ENCODE assay signal across 18 cellular contexts in genomic region chr20:63106765-63107448, GRCh38.
DNase-seq lines count a peak whose midpoint lies in the region; ATAC-seq, FAIRE-seq and TF ChIP-seq lines count a peak whose summit lies in the region.
"Had no signal": no experiment of that assay in that cellular context is flagged by ENCODE, and none has a peak within 500 bp of the region (broad histone marks: within the 10 kb centered on the region; RNA-seq: fewer than 3 reads in every experiment).

No MANE protein-coding gene starts in this region.

- no peak overlapping the region for H3K56ac ChIP-seq in IMR-90 (ENCODE audit: extremely low read depth, insufficient read depth, low read length)

- no peak overlapping the region for H2BK5ac ChIP-seq in IMR-90 (ENCODE audit: low read depth, low read length, poor library complexity, severe bottlenecking)

- no peaks in the 10 kb centered on the region; the same call in 1 of the 2 replicates for H3K27me3 ChIP-seq in IMR-90 (ENCODE audit: control insufficient read depth, insufficient read depth, low read length)
- peaks cover 9 to 49% of the 10 kb centered on the region in 2 experiments; a peak in 4 of 5 replicates for H3K27me3 ChIP-seq in HepG2 (ENCODE audit: control insufficient read depth in 1 of 2, insufficient read depth in 2 of 2, low read length in 2 of 2)

- no peak overlapping the region for H4K91ac ChIP-seq in IMR-90 (ENCODE audit: insufficient read depth, low read depth, low read length)

- H3K18ac ChIP-seq in IMR-90 (ENCODE audit: low read depth, low read length) = no peak overlapping the region

- CTCF ChIA-PET in IMR-90 (lab: Yijun Ruan, JAX) (no interaction called here), HepG2 (lab: Yijun Ruan, JAX; ENCODE audit: low intra/inter-chr PET ratio, low total read pairs) (no interaction called here)

- H3K79me1 ChIP-seq in IMR-90 (ENCODE audit: low read depth in 1 of 2, low read length in 2 of 2) = no peaks in the 10 kb centered on the region

- TF ChIP-seq CTCF in IMR-90 (conservative IDR thresholded peaks at IDR 0.05; ENCODE audit: low read depth, low read length) (no peak), HepG2 (CRISPR knock-in tag; IDR thresholded peaks at IDR 0.05) (no peak)

- H3K4me2 ChIP-seq in IMR-90 (ENCODE audit: low read depth, low read length) (no peak overlapping the region), HepG2 (ENCODE audit: low read depth, low read length) (no peak overlapping the region)
- H3K4me2 ChIP-seq: PC-9 had no signal

- H3K36me3 ChIP-seq in IMR-90 (ENCODE audit: control insufficient read depth, insufficient read depth, low read length) (no peaks in the 10 kb centered on the region), HepG2 (replicated peaks in 1 of 2; ENCODE audit: control insufficient read depth in 1 of 2, insufficient read depth in 2 of 2, low read length in 2 of 2) (no peaks in the 10 kb centered on the region)

- DNase-seq in left ventricle myocardium superior = peak; percentile 16
- DNase-seq in cardiac septum (ENCODE audit: low spot score) = no peak
- DNase-seq in IMR-90 = no peak
- DNase-seq in HepG2 (ENCODE audit: low spot score) = no peak
- no peak for DNase-seq in stimulated activated CD4-positive, alpha-beta T cell treated with anti-CD3 and anti-CD28 coated beads, Interleukin-4, amount 100 ng/mL, for 24 hours
- DNase-seq in cerebellar nuclear complex (lab: John Stamatoyannopoulos, UW) = no peak
- DNase-seq: CD4-positive, alpha-beta memory T cell; DMS53; H9; KG1; MM.1S; NCI-H526; PC-9; SIG-M5 had no signal

- H4K20me1 ChIP-seq in IMR-90 (ENCODE audit: insufficient read depth, low read length) = no peaks in the 10 kb centered on the region; the same call in 1 of the 2 replicates
- H4K20me1 ChIP-seq in HepG2 (ENCODE audit: insufficient read depth, low read length) = peaks cover 11% of the 10 kb centered on the region; the same call in 1 of the 2 replicates

- H3K4me1 ChIP-seq in IMR-90 (ENCODE audit: control insufficient read depth, insufficient read depth, low read length) (peaks cover 4% of the 10 kb centered on the region; the same call in 1 of the 2 replicates), HepG2 (ENCODE audit: insufficient read depth, low read length) (peaks cover 5% of the 10 kb centered on the region; the same call in 1 of the 2 replicates)

- no peak overlapping the region for H3K14ac ChIP-seq in IMR-90 (replicated peaks; ENCODE audit: low read depth, low read length)

- no peak overlapping the region for H3K23ac ChIP-seq in IMR-90 (ENCODE audit: low read depth, low read length)

- WGBS in IMR-90 (ENCODE audit: extremely low coverage in 2 of 2, insufficient read length in 1 of 2), 2 experiments = 53% methylated on average over 7 of the region's 16 CpGs; no CpG with 5 or more reads in 1 of the 2 experiments
- WGBS in HepG2 (ENCODE audit: low lambda C conversion rate) = 22% methylated on average over 15 of the region's 16 CpGs

- no peak overlapping the region for H4K5ac ChIP-seq in IMR-90 (ENCODE audit: low read depth, low read length)

- H3K9me1 ChIP-seq in IMR-90 (ENCODE audit: insufficient read depth, low read length) = no peaks in the 10 kb centered on the region

- H2AK9ac ChIP-seq in IMR-90 (replicated peaks; ENCODE audit: low read depth, low read length, poor library complexity) = peak overlapping the region; percentile 7

- H3K4me3 ChIP-seq in IMR-90 (ENCODE audit: insufficient read depth, low read depth, low read length) = no peak overlapping the region
- no peak overlapping the region for H3K4me3 ChIP-seq in HepG2 (replicated peaks in 1 of 3; ENCODE audit: insufficient read depth in 1 of 3, low read depth in 2 of 3, low read length in 3 of 3)
- H3K4me3 ChIP-seq: GM23248, PC-9, SK-N-MC had no signal

- intact Hi-C loops in left ventricle myocardium superior (cut with micrococcal nuclease) = no loop called here
- intact Hi-C loops in cardiac septum (cut with DNase I) = no loop called here
- intact Hi-C loops in IMR-90 (cut with micrococcal nuclease) = no loop called here
- intact Hi-C loops in HepG2 (cut with micrococcal nuclease; ENCODE audit: unreplicated experiment) = no loop called here

- no peak overlapping the region for H3K27ac ChIP-seq in IMR-90 (ENCODE audit: insufficient read depth, low read length)
- no peak overlapping the region for H3K27ac ChIP-seq in HepG2 (ENCODE audit: extremely low read length, insufficient read depth, low read length)
- H3K27ac ChIP-seq: GM23248, PC-9, SK-N-MC had no signal

- POLR2A ChIA-PET in IMR-90 (lab: Charles Lee; ENCODE audit: unreplicated experiment) (no interaction called here), HepG2 (lab: Yijun Ruan, JAX) (no interaction called here)

- in situ Hi-C loops in IMR-90 (cut with MboI; ENCODE audit: low sequenced_read_pairs) = no loop called here
- in situ Hi-C loops in HepG2 (cut with HindIII; ENCODE audit: extremely low pct_ligation_motif_present, low pct_unique_long_range_greater_than_20kb) = no loop called here

- TF ChIP-seq RAD21 in IMR-90 (IDR thresholded peaks at IDR 0.05; ENCODE audit: low read length) (no peak), HepG2 (CRISPR knock-in tag; IDR thresholded peaks at IDR 0.05) (no peak)

- H3K79me2 ChIP-seq in HepG2 (ENCODE audit: insufficient read depth, low read length) = no peaks in the 10 kb centered on the region

- FAIRE-seq in HepG2 (lab: Jason Lieb, UNC) = no peak
- FAIRE-seq: GM18507 had no signal

- H4K8ac ChIP-seq in IMR-90 (ENCODE audit: low read depth in 2 of 2, low read length in 2 of 2) = no peak overlapping the region

- ATAC-seq in left ventricle myocardium superior = no peak
- ATAC-seq in IMR-90 (ENCODE audit: low read depth) = no peak
- no peak for ATAC-seq in HepG2
- no peak for ATAC-seq in GM18520 (IDR thresholded peaks at IDR 0.05; ENCODE audit: unreplicated experiment)

- H2BK120ac ChIP-seq in IMR-90 (ENCODE audit: low read depth, low read length) = no peak overlapping the region

- BruUV-seq in IMR-90 (replicated peaks; lab: Mats Ljungman, UMichigan) (no TSS peak), HepG2 (replicated peaks; lab: Mats Ljungman, UMichigan) (no TSS peak)

- H3K4ac ChIP-seq in IMR-90 (ENCODE audit: low read depth, low read length) = no peak overlapping the region

- TF ChIP-seq POLR2A in IMR-90 (IDR thresholded peaks at IDR 0.05; ENCODE audit: low read depth, low read length) (no peak), HepG2 (IDR thresholded peaks at IDR 0.05; ENCODE audit: insufficient read depth in 1 of 2, low read depth in 2 of 2, low read length in 2 of 2) (no peak)

- H2BK15ac ChIP-seq in IMR-90 (ENCODE audit: low read depth, low read length) = no peak overlapping the region

- TF ChIP-seq EP300 in HepG2 (IDR thresholded peaks at IDR 0.05; ENCODE audit: low read depth in 2 of 2, low read length in 2 of 2) (no peak), HepG2 (CRISPR knock-in tag; IDR thresholded peaks at IDR 0.05; ENCODE audit: borderline replicate concordance) (no peak)

- no peak overlapping the region for H2BK20ac ChIP-seq in IMR-90 (ENCODE audit: low read depth, low read length)

- H3K9ac ChIP-seq in IMR-90 (ENCODE audit: low read depth, low read length) = no peak overlapping the region
- H3K9ac ChIP-seq in HepG2 (ENCODE audit: insufficient read depth, low read depth, low read length) = no peak overlapping the region
- H3K9ac ChIP-seq: GM23248 had no signal

- dilution Hi-C loops in IMR-90 (cut with HindIII; ENCODE audit: low sequenced_read_pairs, unreplicated experiment) = no loop called here

- H3K9me3 ChIP-seq in IMR-90 (ENCODE audit: control insufficient read depth, insufficient read depth, low read length) = peaks cover 2% of the 10 kb centered on the region; the same call in 1 of the 2 replicates
- 0 out of 2 replicates have a peak, but pooled peaks cover 4% of the 10 kb centered on the region for H3K9me3 ChIP-seq in HepG2 (ENCODE audit: low read length)

- no peak overlapping the region for H2AK5ac ChIP-seq in IMR-90 (ENCODE audit: low read depth, low read length)

- H2AFZ ChIP-seq in IMR-90 (replicated peaks; ENCODE audit: low read length, poor library complexity) = no peak overlapping the region
- H2AFZ ChIP-seq in HepG2 (ENCODE audit: low read length) = no peak overlapping the region
- H2AFZ ChIP-seq: GM23248, PC-9 had no signal

TF ChIP-seq in IMR-90, 13 proteins besides CTCF, POLR2A, EP300 and RAD21:
- TF ChIP-seq CHD1 (IDR thresholded peaks at IDR 0.05; ENCODE audit: low read depth, low read length) (no peak), USF2 (IDR thresholded peaks at IDR 0.05; ENCODE audit: low read depth, low read length) (no peak), MXI1 (IDR thresholded peaks at IDR 0.05; ENCODE audit: borderline replicate concordance, low read depth, low read length) (no peak)

TF ChIP-seq in HepG2, 621 proteins besides CTCF, POLR2A, EP300 and RAD21:
- peak; percentile 84 for TF ChIP-seq ZNF543 (CRISPR knock-in tag; IDR thresholded peaks at IDR 0.05)
- TF ChIP-seq ELF1 (CRISPR knock-in tag; IDR thresholded peaks at IDR 0.05) = no peak
